Comparison of ENCODE assay signal across 11 cellular contexts in the genomic region with DNA sequence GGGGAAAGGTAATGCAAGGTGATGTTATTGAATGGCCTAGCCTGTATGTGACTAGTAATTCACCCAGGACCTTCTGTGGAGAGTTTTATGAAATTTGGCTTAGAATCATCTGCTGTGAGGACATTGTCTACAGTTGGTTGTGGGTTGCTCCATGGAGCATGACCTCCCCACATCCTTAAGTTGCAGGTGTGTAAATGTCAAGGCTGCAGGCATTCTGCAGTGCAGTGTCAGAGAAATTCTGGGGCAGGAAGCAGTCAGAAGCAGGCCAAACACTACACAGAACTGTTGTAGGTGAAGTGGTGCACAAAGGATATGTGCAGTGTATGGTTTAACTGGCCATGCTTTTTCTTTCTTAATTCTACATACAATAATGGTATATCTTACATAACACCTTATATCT.
A peak's percentile ranks its signal among the peaks of the same experiment; 100 is the strongest.
DNase-seq lines count a peak whose midpoint lies in the region; ATAC-seq and TF ChIP-seq lines count a peak whose summit lies in the region.
"Had no signal": no experiment of that assay in that cellular context is flagged by ENCODE, and none has a peak within 500 bp of the region (broad histone marks: within the 10 kb centered on the region; RNA-seq: fewer than 3 reads in every experiment).

No MANE protein-coding gene starts in this region.

- TF ChIP-seq EP300 in transverse colon (IDR thresholded peaks at IDR 0.05; ENCODE audit: low read depth): no peak

- no peak for TF ChIP-seq POLR2A in transverse colon (IDR thresholded peaks at IDR 0.05)
- TF ChIP-seq POLR2A in esophagus squamous epithelium (IDR thresholded peaks at IDR 0.05): no peak

- no peak overlapping the region for H3K27ac Mint-ChIP-seq in stimulated activated naive CD8-positive, alpha-beta T cell treated with anti-CD3 and anti-CD28 coated beads, Interleukin-15, amount 100 ng/mL, for 72 hours
- H3K27ac Mint-ChIP-seq in MCF 10A (ENCODE audit: low read depth, unreplicated experiment): no peak overlapping the region

- intact Hi-C loops in transverse colon (cut with DNase I; ENCODE audit: low total_unique reads) (no loop called here), MCF 10A (cut with micrococcal nuclease) (no loop called here), esophagus squamous epithelium (cut with DNase I) (no loop called here)

- H3K4me1 Mint-ChIP-seq in stimulated activated naive CD8-positive, alpha-beta T cell treated with anti-CD3 and anti-CD28 coated beads, Interleukin-15, amount 100 ng/mL, for 72 hours: peaks cover 29% of the 10 kb centered on the region
- peaks cover 15% of the 10 kb centered on the region for H3K4me1 Mint-ChIP-seq in MCF 10A (ENCODE audit: insufficient read depth, unreplicated experiment)

- H3K9me3 ChIP-seq in transverse colon: no peaks in the 10 kb centered on the region
- peaks cover 0 to 5% (median 0%) of the 10 kb centered on the region in 3 donors for H3K9me3 ChIP-seq in esophagus squamous epithelium

- in situ Hi-C loops in transverse colon (cut with MboI; ENCODE audit: low pct_ligation_motif_present in 1 of 4, low pct_unique_long_range_greater_than_20kb in 1 of 4, low sequenced_read_pairs in 3 of 4): no loop called here

- POLR2A ChIA-PET in MCF 10A (lab: Yijun Ruan, JAX): interaction anchor here (1.5 kb wide), 1 partner anchor 8 kb away, joined by 3 read pairs; no protein-coding TSS in a partner anchor

- H3K4me3 Mint-ChIP-seq in stimulated activated naive CD8-positive, alpha-beta T cell treated with anti-CD3 and anti-CD28 coated beads, Interleukin-15, amount 100 ng/mL, for 72 hours: no peak overlapping the region
- H3K4me3 Mint-ChIP-seq in MCF 10A (ENCODE audit: unreplicated experiment): no peak overlapping the region

- peaks cover 8 to 9% of the 10 kb centered on the region in 2 donors for H3K9me3 Mint-ChIP-seq in stimulated activated naive CD8-positive, alpha-beta T cell treated with anti-CD3 and anti-CD28 coated beads, Interleukin-15, amount 100 ng/mL, for 72 hours
- H3K9me3 Mint-ChIP-seq in MCF 10A (ENCODE audit: unreplicated experiment): peaks cover 21% of the 10 kb centered on the region

- peak; percentile 19 for ATAC-seq in stimulated activated naive CD8-positive, alpha-beta T cell treated with anti-CD3 and anti-CD28 coated beads, Interleukin-15, amount 100 ng/mL, for 72 hours
- no peak for ATAC-seq in stimulated activated naive CD8-positive, alpha-beta T cell treated with anti-CD3 and anti-CD28 coated beads, Interleukin-15, Interleukin-2, amounts not matched to agents 100 U/mL and 50 U/mL, for 24 hours
- ATAC-seq in GM21723 (IDR thresholded peaks at IDR 0.05; ENCODE audit: unreplicated experiment) (peak; percentile 96), HG03378 (IDR thresholded peaks at IDR 0.05; ENCODE audit: unreplicated experiment) (peak; percentile 86)
- ATAC-seq: heart left ventricle had no signal

- H3K36me3 ChIP-seq in transverse colon (no peaks in the 10 kb centered on the region), esophagus squamous epithelium (no peaks in the 10 kb centered on the region)
- H3K36me3 ChIP-seq: heart left ventricle had no signal

- no peaks in the 10 kb centered on the region for H3K27me3 ChIP-seq in transverse colon
- H3K27me3 ChIP-seq in esophagus squamous epithelium: no peaks in the 10 kb centered on the region
- H3K27me3 ChIP-seq: heart left ventricle had no signal

- H3K4me3 ChIP-seq in transverse colon (no peak overlapping the region), esophagus squamous epithelium (no peak overlapping the region)
- H3K4me3 ChIP-seq: heart left ventricle had no signal

- H3K36me3 Mint-ChIP-seq in MCF 10A (ENCODE audit: insufficient read depth, unreplicated experiment): no peaks in the 10 kb centered on the region

- no peaks in the 10 kb centered on the region for H3K27me3 Mint-ChIP-seq in stimulated activated naive CD8-positive, alpha-beta T cell treated with anti-CD3 and anti-CD28 coated beads, Interleukin-15, amount 100 ng/mL, for 72 hours
- H3K27me3 Mint-ChIP-seq in MCF 10A (ENCODE audit: insufficient read depth, unreplicated experiment): no peaks in the 10 kb centered on the region

- no peak overlapping the region for H3K27ac ChIP-seq in transverse colon
- H3K27ac ChIP-seq in esophagus squamous epithelium: no peak overlapping the region
- H3K27ac ChIP-seq: heart left ventricle had no signal

- BruUV-seq in MCF 10A (replicated peaks; lab: Mats Ljungman, UMichigan): no TSS peak

- no peak for DNase-seq in stimulated activated naive CD8-positive, alpha-beta T cell treated with anti-CD3 and anti-CD28 coated beads, Interleukin-15, amount 100 ng/mL, for 72 hours
- DNase-seq in stimulated activated naive CD8-positive, alpha-beta T cell treated with anti-CD3 and anti-CD28 coated beads, Interleukin-15, Interleukin-2, amounts not matched to agents 100 U/mL and 50 U/mL, for 24 hours: no peak
- DNase-seq in transverse colon (peak; percentile 8), NCI-H526 treated with DMSO at 0.1 percent for 48 hours (lab: John Stamatoyannopoulos, UW) (no peak), MCF 10A (ENCODE audit: unreplicated experiment) (no peak), esophagus squamous epithelium (lab: John Stamatoyannopoulos, UW) (no peak)
- DNase-seq: cortex of kidney, heart left ventricle, NCI-H1436 treated with DMSO at 0.1 percent for 48 hours had no signal

- CTCF ChIA-PET in MCF 10A (lab: Yijun Ruan, JAX): interaction anchor here (0.8 to 0.9 kb wide), 2 partner anchors 17 to 202 kb away, joined by 3 to 6 read pairs; no protein-coding TSS in a partner anchor

- TF ChIP-seq CTCF in transverse colon (IDR thresholded peaks at IDR 0.05): no peak
- no peak for TF ChIP-seq CTCF in MCF 10A (IDR thresholded peaks at IDR 0.05; ENCODE audit: unreplicated experiment)
- TF ChIP-seq CTCF in esophagus squamous epithelium (IDR thresholded peaks at IDR 0.05): no peak

- no peaks in the 10 kb centered on the region for H3K4me1 ChIP-seq in transverse colon
- no peaks in the 10 kb centered on the region for H3K4me1 ChIP-seq in esophagus squamous epithelium
